28 cellular contexts compared by ENCODE assay signal in the genomic region with DNA sequence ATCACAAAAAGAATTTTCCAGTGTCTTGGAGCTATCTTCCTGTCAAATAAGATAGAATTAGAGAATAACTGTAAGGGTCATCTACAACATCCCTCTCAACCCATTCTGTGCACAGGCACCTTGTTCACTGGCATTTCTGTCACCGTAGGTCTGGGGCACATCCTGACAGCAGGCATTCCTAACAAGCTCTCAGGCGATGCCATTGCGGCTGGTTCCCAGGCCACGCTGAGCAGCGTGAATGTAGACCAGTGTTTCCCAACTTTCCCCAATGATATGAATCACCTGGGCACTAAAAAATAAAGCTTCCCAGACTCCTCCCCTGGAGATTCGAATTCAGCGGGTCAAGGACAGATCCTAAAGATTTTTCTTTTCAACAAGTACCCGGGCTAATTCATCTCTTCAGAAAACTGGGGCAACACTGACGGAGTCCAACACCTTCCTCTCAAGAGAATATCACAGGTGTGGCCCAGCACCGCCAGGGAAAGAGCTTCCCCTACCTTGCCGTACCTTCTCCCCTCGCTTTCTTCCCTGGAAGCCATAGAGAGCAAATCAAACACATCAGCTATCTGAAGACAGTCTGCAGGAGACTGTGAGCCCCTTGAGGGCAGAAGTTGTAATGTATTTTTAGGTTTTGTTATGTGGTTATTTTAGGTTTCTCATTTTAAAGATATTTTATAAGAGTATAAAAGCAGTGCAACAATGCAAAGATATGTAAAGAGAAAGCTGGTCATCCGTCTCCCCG.
DNase-seq lines count a peak whose midpoint lies in the region; ATAC-seq and TF ChIP-seq lines count a peak whose summit lies in the region.
"Had no signal": no experiment of that assay in that cellular context is flagged by ENCODE, and none has a peak within 500 bp of the region (broad histone marks: within the 10 kb centered on the region; RNA-seq: fewer than 3 reads in every experiment).

No MANE protein-coding gene starts in this region.

- WGBS in hepatocyte (ENCODE audit: low lambda C conversion rate, missing lambda C conversion rate), result 96% methylated on average over 14 of the region's 14 CpGs
- 84 to 91% methylated on average over 6 to 14 of the region's 14 CpGs for WGBS in transverse colon (ENCODE audit: low coverage in 1 of 2), 2 donors

- H3K4me1 ChIP-seq in OCI-LY3 (ENCODE audit: low read length), result no peaks in the 10 kb centered on the region
- peaks cover 4% of the 10 kb centered on the region for H3K4me1 ChIP-seq in hepatocyte (ENCODE audit: insufficient read depth)
- H3K4me1 ChIP-seq in transverse colon, result peaks cover 0 to 24% (median 9%) of the 10 kb centered on the region in 4 donors

- no peak for TF ChIP-seq EP300 in transverse colon (IDR thresholded peaks at IDR 0.05; ENCODE audit: low read depth)

- H3K9me2 ChIP-seq in hepatocyte (replicated peaks; ENCODE audit: insufficient read depth), result no peaks in the 10 kb centered on the region

- H3K9me3 ChIP-seq in OCI-LY3 (ENCODE audit: insufficient read depth, low read length), result no peaks in the 10 kb centered on the region
- H3K9me3 ChIP-seq in hepatocyte (ENCODE audit: low read depth), result no peaks in the 10 kb centered on the region
- no peaks in the 10 kb centered on the region for H3K9me3 ChIP-seq in transverse colon
- H3K9me3 ChIP-seq: ovary had no signal

- POLR2A ChIA-PET in activated CD4-positive, alpha-beta T cell treated with anti-CD3 and anti-CD28 coated beads for 36 hours (lab: Charles Lee), result no interaction called here

- H3K4me3 ChIP-seq in OCI-LY3 (ENCODE audit: low read length) (no peak overlapping the region), hepatocyte (no peak overlapping the region), transverse colon (no peak overlapping the region)
- H3K4me3 ChIP-seq: cardiac muscle cell, ovary, SK-N-MC had no signal

- ATAC-seq in activated CD4-positive, alpha-beta T cell treated with anti-CD3 and anti-CD28 coated beads for 36 hours, result no peak
- ATAC-seq in GM18519 (IDR thresholded peaks at IDR 0.05; ENCODE audit: low FRiP score, unreplicated experiment) (no peak), HG03039 (IDR thresholded peaks at IDR 0.05; ENCODE audit: unreplicated experiment) (no peak)
- ATAC-seq: activated CD4-positive, CD25-positive, alpha-beta regulatory T cell treated with anti-CD3 and anti-CD28 coated beads, Interleukin-2, amount 50 U/mL, for 24 hours; HCT116; stimulated activated effector memory CD8-positive, alpha-beta T cell treated with anti-CD3 and anti-CD28 coated beads, Interleukin-12 subunit alpha, Interleukin-12 subunit beta, amount 100 ng/mL, for 72 hours had no signal

- no peak overlapping the region for H3K27ac ChIP-seq in OCI-LY3 (ENCODE audit: low read length)
- peak overlapping the region; percentile 41 for H3K27ac ChIP-seq in hepatocyte
- H3K27ac ChIP-seq in transverse colon, result peak overlapping the region; percentile 40 to 69 (median 49)
- H3K27ac ChIP-seq: cardiac muscle cell, ovary, SK-N-MC had no signal

- no peaks in the 10 kb centered on the region for H3K36me3 Mint-ChIP-seq in activated CD4-positive, alpha-beta T cell treated with anti-CD3 and anti-CD28 coated beads, Interleukin-2, amount 10 ng/mL, durations not matched to agents 24 days and 14 days (ENCODE audit: low read depth)
- no peaks in the 10 kb centered on the region for H3K36me3 Mint-ChIP-seq in activated CD4-positive, alpha-beta T cell treated with anti-CD3 and anti-CD28 coated beads for 36 hours (ENCODE audit: low read depth)
- H3K36me3 Mint-ChIP-seq: activated CD4-positive, alpha-beta memory T cell treated with anti-CD3 and anti-CD28 coated beads for 36 hours; activated naive CD4-positive, alpha-beta T cell treated with anti-CD3 and anti-CD28 coated beads, Interleukin-2, amount 50 U/mL, for 24 hours; stimulated activated effector memory CD8-positive, alpha-beta T cell treated with anti-CD3 and anti-CD28 coated beads, Interleukin-12 subunit alpha, Interleukin-12 subunit beta, amount 100 ng/mL, for 72 hours; type B pancreatic cell had no signal

- no peak overlapping the region for H3K27ac Mint-ChIP-seq in activated CD4-positive, alpha-beta T cell treated with anti-CD3 and anti-CD28 coated beads, Interleukin-2, amount 10 ng/mL, durations not matched to agents 24 days and 14 days
- no peak overlapping the region for H3K27ac Mint-ChIP-seq in activated CD4-positive, alpha-beta T cell treated with anti-CD3 and anti-CD28 coated beads for 36 hours
- H3K27ac Mint-ChIP-seq: activated CD4-positive, alpha-beta memory T cell treated with anti-CD3 and anti-CD28 coated beads for 36 hours; activated naive CD4-positive, alpha-beta T cell treated with anti-CD3 and anti-CD28 coated beads, Interleukin-2, amount 50 U/mL, for 24 hours; stimulated activated effector memory CD8-positive, alpha-beta T cell treated with anti-CD3 and anti-CD28 coated beads, Interleukin-12 subunit alpha, Interleukin-12 subunit beta, amount 100 ng/mL, for 72 hours; type B pancreatic cell had no signal

- H3K4me2 ChIP-seq in OCI-LY3 (ENCODE audit: low read length) (no peak overlapping the region), hepatocyte (no peak overlapping the region)

- H3K27me3 Mint-ChIP-seq in activated CD4-positive, alpha-beta T cell treated with anti-CD3 and anti-CD28 coated beads, Interleukin-2, amount 10 ng/mL, durations not matched to agents 24 days and 14 days, result no peaks in the 10 kb centered on the region
- H3K27me3 Mint-ChIP-seq in activated CD4-positive, alpha-beta T cell treated with anti-CD3 and anti-CD28 coated beads for 36 hours, result no peaks in the 10 kb centered on the region
- H3K27me3 Mint-ChIP-seq: activated CD4-positive, alpha-beta memory T cell treated with anti-CD3 and anti-CD28 coated beads for 36 hours; activated naive CD4-positive, alpha-beta T cell treated with anti-CD3 and anti-CD28 coated beads, Interleukin-2, amount 50 U/mL, for 24 hours; IgD-negative memory B cell; type B pancreatic cell had no signal

- no peaks in the 10 kb centered on the region for H4K20me1 ChIP-seq in OCI-LY3 (ENCODE audit: insufficient read depth, low read length)
- no peaks in the 10 kb centered on the region for H4K20me1 ChIP-seq in hepatocyte (ENCODE audit: insufficient read depth, poor library complexity, severe bottlenecking)

- H3K9me3 Mint-ChIP-seq in activated CD4-positive, alpha-beta T cell treated with anti-CD3 and anti-CD28 coated beads, Interleukin-2, amount 10 ng/mL, durations not matched to agents 24 days and 14 days, result peaks cover 3% of the 10 kb centered on the region
- no peaks in the 10 kb centered on the region for H3K9me3 Mint-ChIP-seq in activated CD4-positive, alpha-beta T cell treated with anti-CD3 and anti-CD28 coated beads for 36 hours (ENCODE audit: low read depth)
- H3K9me3 Mint-ChIP-seq: activated naive CD4-positive, alpha-beta T cell treated with anti-CD3 and anti-CD28 coated beads, Interleukin-2, amount 50 U/mL, for 24 hours; stimulated activated effector memory CD8-positive, alpha-beta T cell treated with anti-CD3 and anti-CD28 coated beads, Interleukin-12 subunit alpha, Interleukin-12 subunit beta, amount 100 ng/mL, for 72 hours had no signal

- H3K79me2 ChIP-seq in OCI-LY3 (ENCODE audit: low read length) (no peaks in the 10 kb centered on the region), hepatocyte (no peaks in the 10 kb centered on the region)

- H3K4me1 Mint-ChIP-seq in activated CD4-positive, alpha-beta T cell treated with anti-CD3 and anti-CD28 coated beads, Interleukin-2, amount 10 ng/mL, durations not matched to agents 24 days and 14 days, result peaks cover 5% of the 10 kb centered on the region
- peaks cover 3% of the 10 kb centered on the region for H3K4me1 Mint-ChIP-seq in activated CD4-positive, alpha-beta T cell treated with anti-CD3 and anti-CD28 coated beads for 36 hours
- H3K4me1 Mint-ChIP-seq: neural crest cell had no signal

- H2AFZ ChIP-seq in OCI-LY3 (ENCODE audit: low read depth, low read length) (peak overlapping the region; percentile 30; the same call in 1 of the 2 replicates), hepatocyte (no peak overlapping the region)

- no peaks in the 10 kb centered on the region for H3K36me3 ChIP-seq in OCI-LY3 (replicated peaks; ENCODE audit: low read depth, low read length)
- H3K36me3 ChIP-seq in hepatocyte (replicated peaks; ENCODE audit: insufficient read depth, low read depth), result no peaks in the 10 kb centered on the region
- H3K36me3 ChIP-seq in transverse colon, result no peaks in the 10 kb centered on the region
- H3K36me3 ChIP-seq: cardiac muscle cell, ovary had no signal

- no peak for TF ChIP-seq CTCF in OCI-LY3 (IDR thresholded peaks at IDR 0.05; ENCODE audit: low read depth, low read length)
- TF ChIP-seq CTCF in hepatocyte (IDR thresholded peaks at IDR 0.05; ENCODE audit: poor library complexity), result no peak
- TF ChIP-seq CTCF in transverse colon (IDR thresholded peaks at IDR 0.05), result no peak

- intact Hi-C loops in activated CD4-positive, alpha-beta T cell treated with anti-CD3 and anti-CD28 coated beads, Interleukin-2, amount 10 ng/mL, durations not matched to agents 24 days and 14 days (cut with micrococcal nuclease), result no loop called here
- intact Hi-C loops in activated CD4-positive, alpha-beta T cell treated with anti-CD3 and anti-CD28 coated beads for 36 hours (cut with DNase I, micrococcal nuclease), result no loop called here
- intact Hi-C loops in transverse colon (cut with DNase I; ENCODE audit: low total_unique reads), result no loop called here

- peak; percentile 42 for DNase-seq in activated CD4-positive, alpha-beta T cell treated with anti-CD3 and anti-CD28 coated beads, Interleukin-2, amount 10 ng/mL, durations not matched to agents 24 days and 14 days
- no peak for DNase-seq in activated CD4-positive, alpha-beta T cell treated with anti-CD3 and anti-CD28 coated beads for 36 hours
- no peak for DNase-seq in hepatocyte (ENCODE audit: low spot score)
- no peak for DNase-seq in transverse colon
- no peak for DNase-seq in GF-D8 (lab: John Stamatoyannopoulos, UW)
- DNase-seq: activated CD4-positive, alpha-beta memory T cell treated with anti-CD3 and anti-CD28 coated beads for 36 hours; activated CD8-positive, alpha-beta memory T cell treated with anti-CD3 and anti-CD28 coated beads, Interleukin-2, amount 50 U/mL, for 4 hours; aorta; cortex of kidney; DMS153; effector memory CD4-positive, alpha-beta T cell; erythroblast; NCI-H1694; NCI-H82; OCI-M1; ovary had no signal

- CTCF ChIA-PET in activated CD4-positive, alpha-beta T cell treated with anti-CD3 and anti-CD28 coated beads for 36 hours (lab: Charles Lee), result interaction anchor here (0.5 to 1.1 kb wide), 5 partner anchors 9 to 954 kb away, joined by 3 read pairs; no protein-coding TSS in a partner anchor

- TF ChIP-seq POLR2A in transverse colon (IDR thresholded peaks at IDR 0.05), result no peak

- in situ Hi-C loops in transverse colon (cut with MboI; ENCODE audit: low pct_ligation_motif_present in 1 of 4, low pct_unique_long_range_greater_than_20kb in 1 of 4, low sequenced_read_pairs in 3 of 4), result no loop called here

- H3K4me3 Mint-ChIP-seq in activated CD4-positive, alpha-beta T cell treated with anti-CD3 and anti-CD28 coated beads, Interleukin-2, amount 10 ng/mL, durations not matched to agents 24 days and 14 days, result no peak overlapping the region
- no peak overlapping the region for H3K4me3 Mint-ChIP-seq in activated CD4-positive, alpha-beta T cell treated with anti-CD3 and anti-CD28 coated beads for 36 hours
- H3K4me3 Mint-ChIP-seq: activated CD4-positive, alpha-beta memory T cell treated with anti-CD3 and anti-CD28 coated beads for 36 hours; activated naive CD4-positive, alpha-beta T cell treated with anti-CD3 and anti-CD28 coated beads, Interleukin-2, amount 50 U/mL, for 24 hours; neural crest cell; stimulated activated effector memory CD8-positive, alpha-beta T cell treated with anti-CD3 and anti-CD28 coated beads, Interleukin-12 subunit alpha, Interleukin-12 subunit beta, amount 100 ng/mL, for 72 hours; type B pancreatic cell had no signal

- H3K27me3 ChIP-seq in OCI-LY3 (ENCODE audit: low read depth, low read length) (no peaks in the 10 kb centered on the region), hepatocyte (no peaks in the 10 kb centered on the region), transverse colon (no peaks in the 10 kb centered on the region)
- H3K27me3 ChIP-seq: cardiac muscle cell, ovary had no signal

- no peak overlapping the region for H3K9ac ChIP-seq in OCI-LY3 (ENCODE audit: low read length)
